8 cellular contexts compared by ENCODE assay signal in genomic region chr4:140116442-140117104, GRCh38. TPM values are rescaled to one million over a fixed set of nuclear protein-coding genes. Genes with fewer than 3 reads are reported as not detected.
DNase-seq lines count a peak whose midpoint lies in the region; ATAC-seq, FAIRE-seq and TF ChIP-seq lines count a peak whose summit lies in the region.

No MANE protein-coding gene starts in this region.

- peaks cover 0 to 8% (median 0%) of the 10 kb centered on the region in 4 donors for H3K4me1 ChIP-seq in tibial nerve

- TF ChIP-seq EP300 in tibial nerve (IDR thresholded peaks at IDR 0.05), result no peak

- no peaks in the 10 kb centered on the region for H3K27me3 ChIP-seq in tibial nerve

- H3K36me3 ChIP-seq in tibial nerve, result no peaks in the 10 kb centered on the region

- no peak overlapping the region for H3K4me3 Mint-ChIP-seq in T-helper 17 cell

- H3K4me1 Mint-ChIP-seq in T-helper 17 cell, result peaks cover 3% of the 10 kb centered on the region

- H3K27me3 Mint-ChIP-seq in T-helper 17 cell, result peaks cover 9% of the 10 kb centered on the region

- no peak for TF ChIP-seq CTCF in tibial nerve (IDR thresholded peaks at IDR 0.05)

- H3K27ac Mint-ChIP-seq in T-helper 17 cell, result no peak overlapping the region

- no peak overlapping the region for H3K4me3 ChIP-seq in tibial nerve

- peak; percentile 40 for ATAC-seq in HG03571 (IDR thresholded peaks at IDR 0.05; ENCODE audit: unreplicated experiment)
- peak; percentile 54 for ATAC-seq in T-helper 17 cell
- no peak for ATAC-seq in GM18870 (IDR thresholded peaks at IDR 0.05; ENCODE audit: unreplicated experiment)

- no peak overlapping the region for H3K27ac ChIP-seq in tibial nerve

- peaks cover 2% of the 10 kb centered on the region for H3K36me3 Mint-ChIP-seq in T-helper 17 cell (ENCODE audit: low read depth)

- TF ChIP-seq POLR2A in tibial nerve (IDR thresholded peaks at IDR 0.05), result no peak

- WGBS in tibial nerve, 2 donors, result 52 to 64% methylated on average over 4 of the region's 4 CpGs

- no peaks in the 10 kb centered on the region for H3K9me3 ChIP-seq in T-helper 17 cell (ENCODE audit: control insufficient read depth, low read length, poor library complexity, severe bottlenecking)
- no peaks in the 10 kb centered on the region for H3K9me3 ChIP-seq in tibial nerve

- peak; percentile 36 for FAIRE-seq in GM18507 (lab: Jason Lieb, UNC)

- DNase-seq in GM18507 (ENCODE audit: extremely low spot score, insufficient read length, low read depth), result no peak
- DNase-seq in T-helper 17 cell, result no peak
- DNase-seq in kidney tubule cell (ENCODE audit: low spot score), result peak; percentile 53
- no peak for DNase-seq in NCI-H2227 (lab: John Stamatoyannopoulos, UW; ENCODE audit: unreplicated experiment)
- DNase-seq in tibial nerve (ENCODE audit: low spot score in 2 of 2), result no peak
- DNase-seq in stimulated activated naive CD4-positive, alpha-beta T cell (lab: John Stamatoyannopoulos, UW), result no peak

RNA-seq across cellular contexts. Expression of gene MAML3, which starts 37.4 kb away (rescaled TPM):
- 1 to 10 TPM; 1.1 to 4.2 TPM for total RNA-seq in T-helper 17 cell
- 10 to 100 TPM in 1 of 4 donors, 1 to 10 TPM in 3; 8.6 to 10.5 (median 9.4) TPM for total RNA-seq in tibial nerve
